ENCODE assay signal across 8 cellular contexts in genomic region chr16:11255737-11256656, GRCh38.
DNase-seq lines count a peak whose midpoint lies in the region; ATAC-seq and TF ChIP-seq lines count a peak whose summit lies in the region.

SOCS1 (minus strand) TSS chr16:11256204; CDS start chr16:11255478, 726 bp downstream.

- TF ChIP-seq CTCF in WERI-Rb-1 (IDR thresholded peaks at IDR 0.05; ENCODE audit: low read depth, low read length) (peak; percentile 82), cardiac fibroblast (IDR thresholded peaks at IDR 0.05; ENCODE audit: low read depth, low read length) (peak; percentile 42)

- peak; percentile 24 for ATAC-seq in HG03060 (IDR thresholded peaks at IDR 0.05; ENCODE audit: low read depth, unreplicated experiment)

- H2AFZ ChIP-seq in ACC112 (ENCODE audit: low read length, unreplicated experiment): peak within 1 kb of the TSS; percentile 41

- H3K4me3 ChIP-seq in ACC112 (ENCODE audit: low read depth, low read length): peak within 1 kb of the TSS; percentile 87
- H3K4me3 ChIP-seq in WERI-Rb-1 (ENCODE audit: low read depth, low read length): peak within 1 kb of the TSS; percentile 78
- peak within 1 kb of the TSS; percentile 76 for H3K4me3 ChIP-seq in cardiac fibroblast (replicated peaks in 1 of 2; ENCODE audit: low read depth in 2 of 2, low read length in 2 of 2)

- TF ChIP-seq POLR2A in GM18526 (IDR thresholded peaks at IDR 0.05; ENCODE audit: extremely low read depth, insufficient read length): peak; percentile 99

- H3K27ac ChIP-seq in ACC112 (ENCODE audit: low read depth, low read length) (peak within 1 kb of the TSS; percentile 80), WERI-Rb-1 (peak within 1 kb of the TSS; percentile 83)

- H3K9me3 ChIP-seq in WERI-Rb-1 (ENCODE audit: severe bottlenecking): no peaks in the 10 kb centered on the region

- DNase-seq in NCI-H2107 treated with DMSO at 0.1 percent for 48 hours (lab: John Stamatoyannopoulos, UW; ENCODE audit: unreplicated experiment) (peak; percentile 67), WERI-Rb-1 (peak; percentile 85), cardiac fibroblast (ENCODE audit: low read depth in 2 of 2) (peak; percentile 85 to 94), islet precursor cell (peak; percentile 93)
- peak; percentile 81 to 82 for DNase-seq in stimulated activated CD4-positive, alpha-beta T cell treated with anti-CD3 and anti-CD28 coated beads, Interleukin-12 subunit alpha, Interleukin-12 subunit beta, amount 100 ng/mL, for 24 hours (ENCODE audit: low read depth in 2 of 2)

- H3K4me1 ChIP-seq in ACC112 (ENCODE audit: control insufficient read depth, insufficient read depth, low read length, unreplicated experiment): peaks cover 25% of the 10 kb centered on the region

- H3K36me3 ChIP-seq in ACC112 (ENCODE audit: insufficient read depth, low read length): no peaks in the 10 kb centered on the region
- no peaks in the 10 kb centered on the region; the same call in 1 of the 2 replicates for H3K36me3 ChIP-seq in WERI-Rb-1

- H3K27me3 ChIP-seq in ACC112 (ENCODE audit: insufficient read depth, low read length) (no peaks in the 10 kb centered on the region), WERI-Rb-1 (ENCODE audit: insufficient read depth, low read depth, severe bottlenecking) (no peaks in the 10 kb centered on the region)

- peaks cover 6% of the 10 kb centered on the region for H3K79me2 ChIP-seq in ACC112 (ENCODE audit: control insufficient read depth, insufficient read depth, low read length, unreplicated experiment)

Comparison
In these comparisons a context has a peak if more than half of its experiments do, and no peak if none do; other contexts are left out.
1. Peak in every context shown above with its lines: DNase-seq, ATAC-seq, H3K4me3 ChIP-seq and H3K27ac ChIP-seq.